Comparison of ENCODE assay signal across 9 cellular contexts in genomic region chr11:19557720-19558140, GRCh38.
DNase-seq lines count a peak whose midpoint lies in the region; ATAC-seq and TF ChIP-seq lines count a peak whose summit lies in the region.
"Had no signal": no experiment of that assay in that cellular context is flagged by ENCODE, and none has a peak within 500 bp of the region (broad histone marks: within the 10 kb centered on the region; RNA-seq: fewer than 3 reads in every experiment).

No MANE protein-coding gene starts in this region.

- POLR2A ChIA-PET in activated CD8-positive, alpha-beta T cell treated with anti-CD3 and anti-CD28 coated beads for 36 hours (lab: Charles Lee), result no interaction called here

- no peaks in the 10 kb centered on the region for H3K79me1 ChIP-seq in mesenchymal stem cell (replicated peaks; ENCODE audit: low read length, poor library complexity, severe bottlenecking)

- no peaks in the 10 kb centered on the region for H3K36me3 Mint-ChIP-seq in activated CD8-positive, alpha-beta T cell treated with anti-CD3 and anti-CD28 coated beads for 36 hours (ENCODE audit: low read depth)

- 2% methylated on average over 5 of the region's 7 CpGs for WGBS in mesenchymal stem cell

- no peak overlapping the region for H3K4me3 Mint-ChIP-seq in activated CD8-positive, alpha-beta T cell treated with anti-CD3 and anti-CD28 coated beads for 36 hours
- H3K4me3 Mint-ChIP-seq: T-helper 1 cell treated with Interleukin-12 subunit alpha and Interleukin-12 subunit beta and Interleukin-4 antibody, amounts not matched to agents 30 μg/mL and 1 μg/mL, for 36 hours had no signal

- in situ Hi-C loops in HAP-1 (cut with MboI; ENCODE audit: low sequenced_read_pairs), result loop anchor here (5.0 to 25.0 kb wide), 4 partner anchors 240 to 580 kb away; no protein-coding TSS in a partner anchor

- no peak overlapping the region for H2BK15ac ChIP-seq in mesenchymal stem cell (ENCODE audit: low read depth, poor library complexity, severe bottlenecking)

- H4K8ac ChIP-seq in mesenchymal stem cell (ENCODE audit: low read length), result no peak overlapping the region

- H3K36me3 ChIP-seq in HAP-1 (replicated peaks) (no peaks in the 10 kb centered on the region), mesenchymal stem cell (ENCODE audit: control insufficient read depth in 1 of 2, insufficient read depth in 2 of 2, low read depth in 1 of 2, low read length in 2 of 2) (no peaks in the 10 kb centered on the region)

- H3K4me1 ChIP-seq in HAP-1, result no peaks in the 10 kb centered on the region
- H3K4me1 ChIP-seq in mesenchymal stem cell (ENCODE audit: control insufficient read depth, insufficient read depth, low read depth, low read length), result peaks cover 2% of the 10 kb centered on the region

- H3K9me3 ChIP-seq in HAP-1 (no peaks in the 10 kb centered on the region), mesenchymal stem cell (ENCODE audit: control insufficient read depth, low read length) (no peaks in the 10 kb centered on the region)

- no peak overlapping the region for H3K27ac Mint-ChIP-seq in activated CD8-positive, alpha-beta T cell treated with anti-CD3 and anti-CD28 coated beads for 36 hours
- H3K27ac Mint-ChIP-seq: T-helper 1 cell treated with Interleukin-12 subunit alpha and Interleukin-12 subunit beta and Interleukin-4 antibody, amounts not matched to agents 30 μg/mL and 1 μg/mL, for 36 hours had no signal

- DNase-seq in CMK (ENCODE audit: low read depth) (peak; percentile 31), HAP-1 (ENCODE audit: low spot score in 2 of 2) (peak; percentile 28 to 89), NCI-H510A (lab: John Stamatoyannopoulos, UW) (peak; percentile 12), mesenchymal stem cell (peak; percentile 71)
- peak; percentile 78 for DNase-seq in activated CD8-positive, alpha-beta T cell treated with anti-CD3 and anti-CD28 coated beads for 36 hours
- DNase-seq in effector CD4-positive, alpha-beta T cell, result peak; percentile 56
- DNase-seq in stimulated activated CD8-positive, alpha-beta memory T cell treated with anti-CD3 and anti-CD28 coated beads, Interleukin-2, amount 100 ng/mL, for 1 hour (ENCODE audit: low read depth in 2 of 2), result peak; percentile 18 to 49

- ATAC-seq in activated CD8-positive, alpha-beta T cell treated with anti-CD3 and anti-CD28 coated beads for 36 hours, result peak; percentile 49
- ATAC-seq in GM19324 (IDR thresholded peaks at IDR 0.05; ENCODE audit: low FRiP score, unreplicated experiment), result no peak

- H3K4me1 Mint-ChIP-seq in activated CD8-positive, alpha-beta T cell treated with anti-CD3 and anti-CD28 coated beads for 36 hours (ENCODE audit: low read depth), result no peaks in the 10 kb centered on the region

- no peak overlapping the region for H3K4ac ChIP-seq in mesenchymal stem cell (ENCODE audit: low read depth in 1 of 2, low read length in 2 of 2)

- H2BK5ac ChIP-seq in mesenchymal stem cell (ENCODE audit: low read depth, low read length, poor library complexity, severe bottlenecking), result no peak overlapping the region

- H3K4me2 ChIP-seq in mesenchymal stem cell (ENCODE audit: low read length, poor library complexity, severe bottlenecking), result no peak overlapping the region

- H3K23ac ChIP-seq in mesenchymal stem cell (ENCODE audit: low read length in 2 of 2), result no peak overlapping the region

- no peak overlapping the region for H2BK12ac ChIP-seq in mesenchymal stem cell (ENCODE audit: low read length in 2 of 2)

- no peak overlapping the region for H2AFZ ChIP-seq in mesenchymal stem cell (ENCODE audit: low read depth, low read length)

- intact Hi-C loops in activated CD8-positive, alpha-beta T cell treated with anti-CD3 and anti-CD28 coated beads for 36 hours (cut with micrococcal nuclease), result loop anchor here (10.0 kb wide), 2 partner anchors 243 to 247 kb away; no protein-coding TSS in a partner anchor

- TF ChIP-seq CTCF in activated CD8-positive, alpha-beta T cell treated with anti-CD3 and anti-CD28 coated beads for 36 hours (IDR thresholded peaks at IDR 0.05), result peak; percentile 75

- peaks cover 6% of the 10 kb centered on the region for H3K27me3 Mint-ChIP-seq in activated CD8-positive, alpha-beta T cell treated with anti-CD3 and anti-CD28 coated beads for 36 hours

- CTCF ChIA-PET in activated CD8-positive, alpha-beta T cell treated with anti-CD3 and anti-CD28 coated beads for 36 hours (lab: Charles Lee), result interaction anchor here (0.5 to 7.2 kb wide), 12 partner anchors 8 to 485 kb away, joined by 3 to 50 read pairs (median 4); no protein-coding TSS in a partner anchor

- no peak overlapping the region for H3K4me3 ChIP-seq in HAP-1
- H3K4me3 ChIP-seq in mesenchymal stem cell (ENCODE audit: insufficient read depth in 1 of 2, low read depth in 1 of 2, low read length in 2 of 2), result no peak overlapping the region

- H2AK5ac ChIP-seq in mesenchymal stem cell (ENCODE audit: low read length, severe bottlenecking), result no peak overlapping the region

- H3K27me3 ChIP-seq in HAP-1 (ENCODE audit: low read depth) (peaks cover 18% of the 10 kb centered on the region), mesenchymal stem cell (ENCODE audit: control insufficient read depth in 1 of 2, insufficient read depth in 1 of 2, low read length in 2 of 2) (peaks cover 0 to 17% of the 10 kb centered on the region in 2 experiments)

- H2BK120ac ChIP-seq in mesenchymal stem cell (ENCODE audit: low read depth, low read length), result no peak overlapping the region

- no peak overlapping the region for H3K9ac ChIP-seq in mesenchymal stem cell (ENCODE audit: low read length)

- H3K14ac ChIP-seq in mesenchymal stem cell (ENCODE audit: low read length in 2 of 2), result no peak overlapping the region

- H4K91ac ChIP-seq in mesenchymal stem cell (ENCODE audit: low read length), result no peak overlapping the region

- H3K9me3 Mint-ChIP-seq in activated CD8-positive, alpha-beta T cell treated with anti-CD3 and anti-CD28 coated beads for 36 hours, result no peaks in the 10 kb centered on the region
- H3K9me3 Mint-ChIP-seq: T-helper 1 cell treated with Interleukin-12 subunit alpha and Interleukin-12 subunit beta and Interleukin-4 antibody, amounts not matched to agents 30 μg/mL and 1 μg/mL, for 36 hours had no signal

- no peak overlapping the region for H3K27ac ChIP-seq in mesenchymal stem cell (ENCODE audit: low read length, poor library complexity, severe bottlenecking)

- H3K18ac ChIP-seq in mesenchymal stem cell (ENCODE audit: low read depth in 1 of 2, low read length in 2 of 2), result no peak overlapping the region

Comparison
In these comparisons a context has a peak if more than half of its experiments do, and no peak if none do; other contexts are left out.
1. DNase-seq: peak in every context shown above with its lines; median percentile 78 in activated CD8-positive, alpha-beta T cell treated with anti-CD3 and anti-CD28 coated beads for 36 hours; 71 in mesenchymal stem cell; 58 in HAP-1; 56 in effector CD4-positive, alpha-beta T cell; 34 in stimulated activated CD8-positive, alpha-beta memory T cell treated with anti-CD3 and anti-CD28 coated beads, Interleukin-2, amount 100 ng/mL, for 1 hour; 31 in CMK; 12 in NCI-H510A.